ENCODE assay signal across 22 cellular contexts in the genomic region with DNA sequence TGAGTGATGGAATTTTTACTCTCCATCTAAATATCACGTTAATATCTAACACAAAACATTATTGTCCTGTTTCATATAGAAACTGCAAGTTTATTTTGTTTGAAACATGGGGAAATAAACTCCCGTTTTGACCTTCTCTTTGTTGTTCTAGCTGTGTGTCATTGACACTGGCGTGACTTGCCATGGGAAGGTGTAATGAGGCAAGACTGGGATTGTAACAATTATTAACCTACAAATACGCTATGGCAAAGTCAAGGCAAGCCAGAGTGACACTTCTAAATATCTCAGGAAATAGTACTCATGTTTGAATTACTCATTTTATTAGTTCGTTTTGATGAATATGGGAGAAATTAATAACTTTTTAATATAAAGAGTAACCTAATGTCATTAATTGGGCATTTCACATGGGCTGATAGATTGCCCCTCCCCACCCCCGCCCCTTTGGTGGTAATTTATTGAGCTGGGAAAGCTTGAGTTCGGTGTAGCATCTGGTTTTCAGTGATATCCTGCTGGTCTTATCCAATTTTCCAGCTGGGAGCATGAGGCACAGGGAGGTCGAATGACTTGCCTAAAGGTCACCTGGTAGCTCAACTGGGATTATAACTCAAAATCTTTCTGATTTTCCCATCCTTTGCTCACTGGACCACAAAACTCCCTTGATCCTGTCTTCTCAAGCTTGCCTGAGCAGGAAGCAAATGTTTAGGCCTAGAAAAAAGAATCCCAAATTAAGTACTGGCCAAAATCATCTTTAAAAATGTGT.
DNase-seq lines count a peak whose midpoint lies in the region; ATAC-seq, FAIRE-seq and TF ChIP-seq lines count a peak whose summit lies in the region.
"Had no signal": no experiment of that assay in that cellular context is flagged by ENCODE, and none has a peak within 500 bp of the region (broad histone marks: within the 10 kb centered on the region; RNA-seq: fewer than 3 reads in every experiment).

No MANE protein-coding gene starts in this region.

- TF ChIP-seq RAD21 in A549 (conservative IDR thresholded peaks at IDR 0.05 in 1 of 2, IDR thresholded peaks at IDR 0.05 in 1 of 2) = no peak

- H3K9me3 ChIP-seq in A549 = no peaks in the 10 kb centered on the region
- H3K9me3 ChIP-seq: SJCRH30 had no signal

- ATAC-seq in A549 = no peak
- ATAC-seq: Panc1 had no signal

- TF ChIP-seq EP300 in A549 (IDR thresholded peaks at IDR 0.05) = no peak

- no peaks in the 10 kb centered on the region for H3K27me3 ChIP-seq in kidney epithelial cell (ENCODE audit: control insufficient read depth, insufficient read depth, low read length)
- H3K27me3 ChIP-seq: SJCRH30 had no signal

- DNase-seq in A549 (ENCODE audit: low read depth in 1 of 2, low spot score in 1 of 2) (peak in 1 of 2 experiments; percentile 9), NCI-H524 (lab: John Stamatoyannopoulos, UW) (peak; percentile 40 to 66), kidney epithelial cell (ENCODE audit: low read depth) (peak; percentile 82), NCI-H1694 treated with DMSO at 0.1 percent for 48 hours (lab: John Stamatoyannopoulos, UW) (no peak), GM10266 (ENCODE audit: extremely low spot score) (no peak)
- no peak for DNase-seq in stimulated activated naive CD4-positive, alpha-beta T cell treated with Interleukin-2 at 50 U/mL for 16 hours (lab: John Stamatoyannopoulos, UW)
- DNase-seq: 8988T; CD8-positive, alpha-beta memory T cell; DMS53; GDM1; Kasumi-1; NCI-H1417; NCI-H187 treated with DMSO at 0.1 percent for 48 hours; NCI-H2107; NCI-H446 treated with DMSO at 0.1 percent for 48 hours; NK-92 treated with Interleukin-12 subunit alpha and Interleukin-12 subunit beta, amount 100 ng/mL, for 24 hours; SJCRH30 had no signal

- H3K4me3 Mint-ChIP-seq in nephron = no peak overlapping the region
- H3K4me3 Mint-ChIP-seq: CD8-positive, alpha-beta memory T cell had no signal

- H3K4me1 Mint-ChIP-seq in nephron = no peaks in the 10 kb centered on the region
- H3K4me1 Mint-ChIP-seq: CD8-positive, alpha-beta memory T cell had no signal

- TF ChIP-seq CTCF in A549 (IDR thresholded peaks at IDR 0.05) = no peak
- no peak for TF ChIP-seq CTCF in kidney epithelial cell (IDR thresholded peaks at IDR 0.05; ENCODE audit: insufficient read depth, low read length, poor library complexity, severe bottlenecking)
- TF ChIP-seq CTCF in nephron (IDR thresholded peaks at IDR 0.05; ENCODE audit: unreplicated experiment in 3 of 3) = no peak
- no peak for TF ChIP-seq CTCF in GM10266 (IDR thresholded peaks at IDR 0.05; ENCODE audit: control insufficient read depth, insufficient read depth, low read depth, missing control alignments)

- H3K27ac ChIP-seq in A549 = no peak overlapping the region
- H3K27ac ChIP-seq: C4-2B, SJCRH30 had no signal

- peaks cover 9% of the 10 kb centered on the region; the same call in 2 of the 3 replicates for H3K4me1 ChIP-seq in A549
- H3K4me1 ChIP-seq: SJCRH30 had no signal

- POLR2A ChIA-PET in A549 (lab: Yijun Ruan, JAX) = interaction anchor here (0.7 kb wide), 1 partner anchor 271 kb away, joined by 11 read pairs; no protein-coding TSS in a partner anchor

- H3K4me3 ChIP-seq in A549 (no peak overlapping the region), kidney epithelial cell (ENCODE audit: low read depth, low read length) (no peak overlapping the region)
- H3K4me3 ChIP-seq: SJCRH30 had no signal

- peak overlapping the region; percentile 29 to 87 (median 46) for H3K27ac Mint-ChIP-seq in nephron
- H3K27ac Mint-ChIP-seq: CD8-positive, alpha-beta memory T cell had no signal

- CTCF ChIA-PET in A549 (lab: Yijun Ruan, JAX) = interaction anchor here (1.5 kb wide), 1 partner anchor 151 kb away, joined by 3 read pairs; no protein-coding TSS in a partner anchor

- peak; percentile 82 for FAIRE-seq in A549 (lab: Jason Lieb, UNC)
- FAIRE-seq: D721Med, GM19239 had no signal

- WGBS in A549 (ENCODE audit: missing lambda C conversion rate) = 64% methylated on average over 8 of the region's 8 CpGs

- no peaks in the 10 kb centered on the region for H3K9me3 Mint-ChIP-seq in nephron

- H3K4me2 ChIP-seq in A549 = no peak overlapping the region

- H3K27me3 Mint-ChIP-seq in nephron (ENCODE audit: low read depth) = no peaks in the 10 kb centered on the region
- H3K27me3 Mint-ChIP-seq: CD8-positive, alpha-beta memory T cell had no signal

- H3K36me3 Mint-ChIP-seq in nephron (ENCODE audit: low read depth) = no peaks in the 10 kb centered on the region
- H3K36me3 Mint-ChIP-seq: CD8-positive, alpha-beta memory T cell had no signal

- TF ChIP-seq POLR2A in A549 (IDR thresholded peaks at IDR 0.05; ENCODE audit: low read length) = no peak

- H3K36me3 ChIP-seq in kidney epithelial cell (ENCODE audit: control insufficient read depth, insufficient read depth, low read length) = peaks cover 1% of the 10 kb centered on the region
- H3K36me3 ChIP-seq: SJCRH30 had no signal

TF ChIP-seq in A549, 52 proteins besides CTCF, POLR2A, EP300 and RAD21:
- no peak for TF ChIP-seq HOXB5 (CRISPR knock-in tag; IDR thresholded peaks at IDR 0.05)
- no peak for TF ChIP-seq CHD2 (IDR thresholded peaks at IDR 0.05; ENCODE audit: low read length, partially characterized antibody)
- no peak for TF ChIP-seq JUN (IDR thresholded peaks at IDR 0.05)
- no peak for TF ChIP-seq CEBPB (IDR thresholded peaks at IDR 0.05)
- no peak for TF ChIP-seq KDM1A (IDR thresholded peaks at IDR 0.05; ENCODE audit: low read depth)

Comparison
In these comparisons a context has a peak if more than half of its experiments do, and no peak if none do; other contexts are left out.
1. DNase-seq: peak in NCI-H524 (2 of 2) and kidney epithelial cell (single experiment); none in NCI-H1694 treated with DMSO at 0.1 percent for 48 hours (single experiment), GM10266 (single experiment) and stimulated activated naive CD4-positive, alpha-beta T cell treated with Interleukin-2 at 50 U/mL for 16 hours (single experiment).